17 cellular contexts compared by ENCODE assay signal in genomic region chr9:34134521-34134920, GRCh38. TPM values are rescaled to one million over a fixed set of nuclear protein-coding genes. Genes with fewer than 3 reads are reported as not detected.
A peak's percentile ranks its signal among the peaks of the same experiment; 100 is the strongest.
DNase-seq lines count a peak whose midpoint lies in the region; ATAC-seq lines count a peak whose summit lies in the region.
"Had no signal": no experiment of that assay in that cellular context is flagged by ENCODE, and none has a peak within 500 bp of the region (broad histone marks: within the 10 kb centered on the region; RNA-seq: fewer than 3 reads in every experiment).

No MANE protein-coding gene starts in this region.

- H3K4me1 ChIP-seq in neuronal stem cell (ENCODE audit: control insufficient read depth in 2 of 2, insufficient read depth in 1 of 2, low read depth in 1 of 2, low read length in 2 of 2): no peaks in the 10 kb centered on the region
- H3K4me1 ChIP-seq: Caco-2 had no signal

- ATAC-seq in activated naive CD8-positive, alpha-beta T cell treated with anti-CD3 and anti-CD28 coated beads, Interleukin-2, amount 50 U/mL, for 24 hours: no peak
- ATAC-seq: A549; CD8-positive, alpha-beta T cell had no signal

- no peak overlapping the region for H4K8ac ChIP-seq in neuronal stem cell (ENCODE audit: low read depth, low read length)

- no peak overlapping the region for H2BK120ac ChIP-seq in neuronal stem cell (ENCODE audit: low read depth, low read length)

- H3K4me3 Mint-ChIP-seq in activated naive CD8-positive, alpha-beta T cell treated with anti-CD3 and anti-CD28 coated beads for 36 hours: no peak overlapping the region
- no peak overlapping the region for H3K4me3 Mint-ChIP-seq in activated naive CD8-positive, alpha-beta T cell treated with anti-CD3 and anti-CD28 coated beads, Interleukin-2, amount 50 U/mL, for 24 hours
- H3K4me3 Mint-ChIP-seq: B cell; CD4-positive, alpha-beta T cell; CD8-positive, alpha-beta T cell had no signal

- no peaks in the 10 kb centered on the region for H3K9me3 ChIP-seq in neuronal stem cell (replicated peaks in 1 of 2; ENCODE audit: control insufficient read depth in 2 of 2, insufficient read depth in 1 of 2, low read depth in 1 of 2, low read length in 2 of 2)
- H3K9me3 ChIP-seq: A549, Caco-2 had no signal

- no peak overlapping the region for H3K23ac ChIP-seq in neuronal stem cell (ENCODE audit: low read depth, low read length, poor library complexity)

- H3K4me2 ChIP-seq in neuronal stem cell (ENCODE audit: insufficient read depth, low read length, poor library complexity, severe bottlenecking): no peak overlapping the region
- H3K4me2 ChIP-seq: A549; BLaER1 treated with 17β-estradiol and CSF1 and Interleukin-3, amounts not matched to agents 10 nM and 100 nM had no signal

- H3K9me3 Mint-ChIP-seq in activated naive CD8-positive, alpha-beta T cell treated with anti-CD3 and anti-CD28 coated beads for 36 hours: no peaks in the 10 kb centered on the region
- H3K9me3 Mint-ChIP-seq in activated naive CD8-positive, alpha-beta T cell treated with anti-CD3 and anti-CD28 coated beads, Interleukin-2, amount 50 U/mL, for 24 hours: no peaks in the 10 kb centered on the region
- H3K9me3 Mint-ChIP-seq: CD4-positive, alpha-beta T cell; CD8-positive, alpha-beta T cell had no signal

- H3K27me3 ChIP-seq in neuronal stem cell (ENCODE audit: control insufficient read depth in 3 of 3, insufficient read depth in 3 of 3, low read depth in 1 of 3, low read length in 3 of 3): no peaks in the 10 kb centered on the region
- H3K27me3 ChIP-seq: BLaER1 treated with 17β-estradiol and CSF1 and Interleukin-3, amounts not matched to agents 10 nM and 100 nM had no signal

- no CpG with 5 or more reads among the region's 30 CpGs for WGBS in neuronal stem cell (ENCODE audit: extremely low coverage in 2 of 2, insufficient read length in 2 of 2, insufficient replicate concordance in 1 of 2), 2 donors

- no peak overlapping the region for H2BK12ac ChIP-seq in neuronal stem cell (ENCODE audit: low read length)

- no peak for DNase-seq in activated naive CD8-positive, alpha-beta T cell treated with anti-CD3 and anti-CD28 coated beads for 36 hours
- no peak for DNase-seq in activated naive CD8-positive, alpha-beta T cell treated with anti-CD3 and anti-CD28 coated beads, Interleukin-2, amount 50 U/mL, for 24 hours
- DNase-seq in neuronal stem cell (ENCODE audit: low spot score): no peak
- no peak for DNase-seq in RKO (ENCODE audit: low spot score)
- DNase-seq in SKM-1 (lab: John Stamatoyannopoulos, UW; ENCODE audit: unreplicated experiment): no peak
- DNase-seq: AML-193; Caco-2; Calu3; CD4-positive, alpha-beta T cell; CD8-positive, alpha-beta T cell; DMS79 treated with DMSO at 0.1 percent for 48 hours; GF-D8 had no signal

- peak overlapping the region in 1 of 2 donors; percentile 58 for H3K4me3 ChIP-seq in neuronal stem cell (ENCODE audit: low read length in 2 of 2)
- H3K4me3 ChIP-seq: A549; BLaER1 treated with 17β-estradiol and CSF1 and Interleukin-3, amounts not matched to agents 10 nM and 100 nM had no signal

- H3K27me3 Mint-ChIP-seq in activated naive CD8-positive, alpha-beta T cell treated with anti-CD3 and anti-CD28 coated beads for 36 hours: no peaks in the 10 kb centered on the region
- H3K27me3 Mint-ChIP-seq in activated naive CD8-positive, alpha-beta T cell treated with anti-CD3 and anti-CD28 coated beads, Interleukin-2, amount 50 U/mL, for 24 hours: no peaks in the 10 kb centered on the region
- H3K27me3 Mint-ChIP-seq: CD4-positive, alpha-beta T cell had no signal

- H2BK15ac ChIP-seq in neuronal stem cell (ENCODE audit: low read length): no peak overlapping the region

- peak overlapping the region; percentile 6 for H3K27ac Mint-ChIP-seq in activated naive CD8-positive, alpha-beta T cell treated with anti-CD3 and anti-CD28 coated beads for 36 hours
- no peak overlapping the region for H3K27ac Mint-ChIP-seq in activated naive CD8-positive, alpha-beta T cell treated with anti-CD3 and anti-CD28 coated beads, Interleukin-2, amount 50 U/mL, for 24 hours
- H3K27ac Mint-ChIP-seq: B cell; CD4-positive, alpha-beta T cell; CD8-positive, alpha-beta T cell had no signal

- peak overlapping the region; percentile 39 for H2BK5ac ChIP-seq in neuronal stem cell (ENCODE audit: low read length)

- H3K36me3 ChIP-seq in neuronal stem cell (replicated peaks in 1 of 2; ENCODE audit: control insufficient read depth in 2 of 2, insufficient read depth in 2 of 2, low read length in 2 of 2): no peaks in the 10 kb centered on the region
- H3K36me3 ChIP-seq: BLaER1 treated with 17β-estradiol and CSF1 and Interleukin-3, amounts not matched to agents 10 nM and 100 nM had no signal

- H3K36me3 Mint-ChIP-seq in activated naive CD8-positive, alpha-beta T cell treated with anti-CD3 and anti-CD28 coated beads for 36 hours: no peaks in the 10 kb centered on the region
- no peaks in the 10 kb centered on the region for H3K36me3 Mint-ChIP-seq in activated naive CD8-positive, alpha-beta T cell treated with anti-CD3 and anti-CD28 coated beads, Interleukin-2, amount 50 U/mL, for 24 hours (ENCODE audit: low read depth)
- H3K36me3 Mint-ChIP-seq: CD8-positive, alpha-beta T cell had no signal

- H3K4ac ChIP-seq in neuronal stem cell (ENCODE audit: low read length): no peak overlapping the region

- H3K9ac ChIP-seq in neuronal stem cell (ENCODE audit: low read depth, low read length, poor library complexity): no peak overlapping the region
- H3K9ac ChIP-seq: BLaER1 treated with 17β-estradiol and CSF1 and Interleukin-3, amounts not matched to agents 10 nM and 100 nM had no signal

- H4K91ac ChIP-seq in neuronal stem cell (ENCODE audit: low read depth, low read length, poor library complexity): no peak overlapping the region

- no peak overlapping the region for H2AK5ac ChIP-seq in neuronal stem cell (ENCODE audit: low read depth, low read length)

- peaks cover 4% of the 10 kb centered on the region for H3K79me1 ChIP-seq in neuronal stem cell (ENCODE audit: low read depth, low read length)

- no peak overlapping the region for H3K14ac ChIP-seq in neuronal stem cell (ENCODE audit: low read length)

- no peaks in the 10 kb centered on the region for H3K4me1 Mint-ChIP-seq in activated naive CD8-positive, alpha-beta T cell treated with anti-CD3 and anti-CD28 coated beads for 36 hours
- H3K4me1 Mint-ChIP-seq in activated naive CD8-positive, alpha-beta T cell treated with anti-CD3 and anti-CD28 coated beads, Interleukin-2, amount 50 U/mL, for 24 hours: peaks cover 1% of the 10 kb centered on the region

- no peak overlapping the region for H3K18ac ChIP-seq in neuronal stem cell (ENCODE audit: low read length)

- no peak overlapping the region for H3K27ac ChIP-seq in neuronal stem cell (replicated peaks; ENCODE audit: low read length)
- H3K27ac ChIP-seq: 22Rv1; A549; BLaER1 treated with 17β-estradiol and CSF1 and Interleukin-3, amounts not matched to agents 10 nM and 100 nM; C4-2B had no signal

- H2AFZ ChIP-seq in neuronal stem cell (ENCODE audit: low read length): no peak overlapping the region

RNA-seq across cellular contexts. Expression of gene DCAF12, which starts 8.0 kb away (rescaled TPM):
- total RNA-seq in activated naive CD8-positive, alpha-beta T cell treated with anti-CD3 and anti-CD28 coated beads for 36 hours: 10 to 100 TPM; 40.2 to 43.3 TPM
- 35.3 TPM for polyA plus RNA-seq in neuronal stem cell (2013, experiment 1 of 2)
- 35.2 TPM for polyA plus RNA-seq in neuronal stem cell (2013, experiment 2 of 2)

RNA-seq across cellular contexts. Expression of gene UBAP1, which starts 44.3 kb away (rescaled TPM):
- 10 to 100 TPM; 36.8 to 37.1 TPM for total RNA-seq in activated naive CD8-positive, alpha-beta T cell treated with anti-CD3 and anti-CD28 coated beads for 36 hours
- polyA plus RNA-seq in neuronal stem cell (2013, experiment 1 of 2): 21.8 TPM
- 22.0 TPM for polyA plus RNA-seq in neuronal stem cell (2013, experiment 2 of 2)
